Comparison of ENCODE assay signal across 8 cellular contexts in genomic region chr1:244970661-244971523, GRCh38.
DNase-seq lines count a peak whose midpoint lies in the region; ATAC-seq and TF ChIP-seq lines count a peak whose summit lies in the region.

No MANE protein-coding gene starts in this region.

- peak; percentile 70 for TF ChIP-seq CTCF in C4-2B (conservative IDR thresholded peaks at IDR 0.05)
- TF ChIP-seq CTCF in coronary artery (IDR thresholded peaks at IDR 0.05): peak; percentile 49

- ATAC-seq in GM19328 (IDR thresholded peaks at IDR 0.05; ENCODE audit: unreplicated experiment) (peak; percentile 67), HG03469 (IDR thresholded peaks at IDR 0.05; ENCODE audit: unreplicated experiment) (peak; percentile 55), left lobe of liver (peak; percentile 85)

- peak overlapping the region; percentile 96 for H3K4me3 ChIP-seq in coronary artery

- peak; percentile 68 for DNase-seq in NCI-H524 treated with DMSO at 0.1 percent for 48 hours (lab: John Stamatoyannopoulos, UW)
- DNase-seq in activated CD4-positive, alpha-beta T cell treated with anti-CD3 and anti-CD28 coated beads for 48 hours: peak; percentile 91
- peak; percentile 97 for DNase-seq in coronary artery (ENCODE audit: low spot score)
- peak; percentile 95 for DNase-seq in left lobe of liver (ENCODE audit: low spot score)
- DNase-seq in stimulated activated CD4-positive, alpha-beta T cell treated with anti-CD3 and anti-CD28 coated beads, Interleukin-2, amount 100 ng/mL, for 24 hours: peak; percentile 88 to 95

- H3K27ac ChIP-seq in C4-2B (peak overlapping the region; percentile 95), coronary artery (peak overlapping the region; percentile 99)

Comparison
In these comparisons a context has a peak if more than half of its experiments do, and no peak if none do; other contexts are left out.
1. Peak in every context shown above with its lines: DNase-seq, ATAC-seq, H3K4me3 ChIP-seq and H3K27ac ChIP-seq.